ENCODE assay signal across 8 cellular contexts in the genomic region with DNA sequence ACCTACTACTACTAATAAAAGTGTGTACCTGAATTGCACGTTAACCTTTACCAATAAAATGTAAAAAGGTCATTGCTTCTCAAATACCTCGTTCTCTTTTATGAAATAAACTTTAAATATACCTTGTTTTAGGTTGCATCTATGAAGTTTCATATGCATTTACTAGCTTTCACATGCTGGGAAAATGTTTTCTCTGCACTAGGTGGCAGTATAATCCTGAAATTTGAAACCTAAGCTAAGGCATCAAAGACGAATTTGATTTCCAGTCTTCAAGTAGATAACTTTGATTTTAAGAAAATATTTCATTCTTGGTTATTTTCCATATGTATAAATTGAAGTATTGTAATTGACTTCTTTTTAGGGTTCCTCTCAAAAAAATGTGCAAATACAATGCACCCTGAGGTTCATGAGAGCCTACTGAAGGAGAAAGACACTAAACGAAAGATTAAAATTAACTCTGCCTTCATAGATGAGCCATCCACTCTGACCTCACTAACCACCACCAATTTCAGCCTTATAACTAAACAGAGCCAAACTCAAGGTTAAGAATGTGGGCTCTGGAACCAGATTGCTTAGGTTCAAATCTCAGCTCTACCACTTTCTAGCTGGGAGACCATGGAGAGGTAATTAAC. TPM values are rescaled to one million over a fixed set of nuclear protein-coding genes. Genes with fewer than 3 reads are reported as not detected.
DNase-seq lines count a peak whose midpoint lies in the region; ATAC-seq and TF ChIP-seq lines count a peak whose summit lies in the region.

No MANE protein-coding gene starts in this region.

- POLR2A ChIA-PET in AG04450 (lab: Yijun Ruan, JAX): no interaction called here

- no peaks in the 10 kb centered on the region for H3K9me3 ChIP-seq in AG04450 (ENCODE audit: control insufficient read depth, insufficient read depth, low read length)

- peaks cover 22% of the 10 kb centered on the region for H3K27me3 ChIP-seq in AG04450 (ENCODE audit: control insufficient read depth, insufficient read depth, low read length)

- DNase-seq in AG04450 (ENCODE audit: low read depth, low spot score): no peak
- peak; percentile 52 for DNase-seq in GM12865 (ENCODE audit: low read depth)
- peak; percentile 58 for DNase-seq in NCI-H345 (lab: John Stamatoyannopoulos, UW)
- peak; percentile 6 for DNase-seq in cerebellum (ENCODE audit: low spot score)
- peak; percentile 49 for DNase-seq in middle frontal gyrus (ENCODE audit: extremely low spot score, low spot score)
- DNase-seq in activated T-cell treated with anti-CD3 and anti-CD28 coated beads, Interleukin-2, amount 50 U/mL, for 1 hour: no peak

- no peak overlapping the region for H3K27ac ChIP-seq in AG04450 (ENCODE audit: low read depth, low read length)

- ATAC-seq in GM18498 (IDR thresholded peaks at IDR 0.05; ENCODE audit: unreplicated experiment) (no peak), HG03469 (IDR thresholded peaks at IDR 0.05; ENCODE audit: unreplicated experiment) (no peak)

- CTCF ChIA-PET in AG04450 (lab: Charles Lee): interaction anchor here (0.5 to 6.7 kb wide), 31 partner anchors 11 to 871 kb away, joined by 3 to 136 read pairs (median 5); no protein-coding TSS in a partner anchor

- TF ChIP-seq CTCF in AG04450 (IDR thresholded peaks at IDR 0.05; ENCODE audit: low read depth, low read length) (peak; percentile 64), GM12865 (IDR thresholded peaks at IDR 0.05; ENCODE audit: insufficient read depth, low read depth, low read length, missing control alignments) (peak; percentile 40)

- H3K4me3 ChIP-seq in AG04450 (ENCODE audit: low read depth, low read length) (no peak overlapping the region), GM12865 (ENCODE audit: low read depth, low read length) (no peak overlapping the region)

RNA-seq across cellular contexts. Expression of gene COL9A1, which starts 7.3 kb away (rescaled TPM):
- not detected in 2 replicates for polyA plus RNA-seq in AG04450 (2011; rRNA removed)
- not detected in 2 replicates for polyA minus RNA-seq in AG04450 (2011; rRNA and poly(A)+ RNA removed)
- total RNA-seq in cerebellum: 7.3 TPM

Comparison
In these comparisons a context has a peak if more than half of its experiments do, and no peak if none do; other contexts are left out.
1. DNase-seq: peak in GM12865 (single experiment), NCI-H345 (single experiment), cerebellum (single experiment) and middle frontal gyrus (single experiment); none in AG04450 (single experiment) and activated T-cell treated with anti-CD3 and anti-CD28 coated beads, Interleukin-2, amount 50 U/mL, for 1 hour (single experiment).